In genomic region chr4:71130827-71131603, GRCh38 we compare ENCODE assay signal across 11 cellular contexts.
DNase-seq lines count a peak whose midpoint lies in the region; ATAC-seq and TF ChIP-seq lines count a peak whose summit lies in the region.
"Had no signal": no experiment of that assay in that cellular context is flagged by ENCODE, and none has a peak within 500 bp of the region (broad histone marks: within the 10 kb centered on the region; RNA-seq: fewer than 3 reads in every experiment).

No MANE protein-coding gene starts in this region.

- H3K9me3 Mint-ChIP-seq in CD8-positive, alpha-beta T cell, result no peaks in the 10 kb centered on the region

- H3K27ac ChIP-seq in VCaP, result peak overlapping the region; percentile 33
- H3K27ac ChIP-seq in tibial artery, result no peak overlapping the region
- no peak overlapping the region for H3K27ac ChIP-seq in CD8-positive, alpha-beta T cell (ENCODE audit: low read depth, low read length)
- H3K27ac ChIP-seq: lower lobe of right lung had no signal

- no peaks in the 10 kb centered on the region for H3K36me3 ChIP-seq in tibial artery
- H3K36me3 ChIP-seq in CD8-positive, alpha-beta T cell (ENCODE audit: insufficient read depth, low read length), result no peaks in the 10 kb centered on the region
- H3K36me3 ChIP-seq: lower lobe of right lung had no signal

- no peak overlapping the region for H3K4me3 Mint-ChIP-seq in CD8-positive, alpha-beta T cell

- POLR2A ChIA-PET in CD8-positive, alpha-beta T cell (lab: Charles Lee), result no interaction called here

- DNase-seq in SHP77 (lab: John Stamatoyannopoulos, UW) (peak; percentile 10 to 15), SHP77 treated with DMSO at 0.1 percent for 48 hours (lab: John Stamatoyannopoulos, UW) (no peak), glomerular visceral epithelial cell (ENCODE audit: extremely low spot score) (peak; percentile 59), tibial artery (no peak), NCI-H2227 (lab: John Stamatoyannopoulos, UW; ENCODE audit: unreplicated experiment) (no peak)
- no peak for DNase-seq in stimulated activated naive CD4-positive, alpha-beta T cell (lab: John Stamatoyannopoulos, UW)
- DNase-seq in CD8-positive, alpha-beta T cell, result no peak
- DNase-seq: lower lobe of right lung, MM.1S, SIG-M5 had no signal

- H3K36me3 Mint-ChIP-seq in CD8-positive, alpha-beta T cell, result no peaks in the 10 kb centered on the region

- H3K27ac Mint-ChIP-seq in CD8-positive, alpha-beta T cell, result no peak overlapping the region

- H3K9me3 ChIP-seq in tibial artery, result no peaks in the 10 kb centered on the region
- H3K9me3 ChIP-seq in CD8-positive, alpha-beta T cell (ENCODE audit: low read length), result no peaks in the 10 kb centered on the region
- H3K9me3 ChIP-seq: lower lobe of right lung had no signal

- CTCF ChIA-PET in CD8-positive, alpha-beta T cell (lab: Charles Lee), result interaction anchor here (1.3 kb wide), 1 partner anchor 54 kb away, joined by 3 read pairs; no protein-coding TSS in a partner anchor

- intact Hi-C loops in tibial artery (cut with DNase I; ENCODE audit: low total_unique reads), result loop anchor here (10.0 kb wide), 1 partner anchor 584 kb away; no protein-coding TSS in a partner anchor
- intact Hi-C loops in CD8-positive, alpha-beta T cell (cut with DNase I, micrococcal nuclease), result no loop called here

- H3K4me1 Mint-ChIP-seq in CD8-positive, alpha-beta T cell (ENCODE audit: low read depth), result no peaks in the 10 kb centered on the region

- H3K27me3 ChIP-seq in tibial artery, result no peaks in the 10 kb centered on the region
- H3K27me3 ChIP-seq in CD8-positive, alpha-beta T cell (ENCODE audit: insufficient read depth, low read length), result no peaks in the 10 kb centered on the region

- H3K4me1 ChIP-seq in tibial artery, result no peaks in the 10 kb centered on the region
- H3K4me1 ChIP-seq in CD8-positive, alpha-beta T cell (ENCODE audit: insufficient read depth, low read length), result no peaks in the 10 kb centered on the region
- H3K4me1 ChIP-seq: lower lobe of right lung had no signal

- ATAC-seq in CD8-positive, alpha-beta T cell, result no peak
- ATAC-seq: lower lobe of right lung had no signal

- TF ChIP-seq CTCF in VCaP (conservative IDR thresholded peaks at IDR 0.05), result peak; percentile 55
- TF ChIP-seq CTCF in tibial artery (IDR thresholded peaks at IDR 0.05), result peak; percentile 33 to 40
- TF ChIP-seq CTCF in CD8-positive, alpha-beta T cell (IDR thresholded peaks at IDR 0.05), result no peak

- H3K4me3 ChIP-seq in tibial artery, result no peak overlapping the region
- H3K4me3 ChIP-seq in CD8-positive, alpha-beta T cell (ENCODE audit: low read depth, low read length), result no peak overlapping the region
- H3K4me3 ChIP-seq: lower lobe of right lung had no signal

- no peaks in the 10 kb centered on the region for H3K27me3 Mint-ChIP-seq in CD8-positive, alpha-beta T cell (ENCODE audit: low read depth)

Comparison
In these comparisons a context has a peak if more than half of its experiments do, and no peak if none do; other contexts are left out.
1. DNase-seq: peak in SHP77 (2 of 2) and glomerular visceral epithelial cell (single experiment); none in SHP77 treated with DMSO at 0.1 percent for 48 hours (single experiment), tibial artery (0 of 2), stimulated activated naive CD4-positive, alpha-beta T cell (0 of 6), NCI-H2227 (single experiment) and CD8-positive, alpha-beta T cell (0 of 7).